ENCODE assay signal across 19 cellular contexts in the genomic region with DNA sequence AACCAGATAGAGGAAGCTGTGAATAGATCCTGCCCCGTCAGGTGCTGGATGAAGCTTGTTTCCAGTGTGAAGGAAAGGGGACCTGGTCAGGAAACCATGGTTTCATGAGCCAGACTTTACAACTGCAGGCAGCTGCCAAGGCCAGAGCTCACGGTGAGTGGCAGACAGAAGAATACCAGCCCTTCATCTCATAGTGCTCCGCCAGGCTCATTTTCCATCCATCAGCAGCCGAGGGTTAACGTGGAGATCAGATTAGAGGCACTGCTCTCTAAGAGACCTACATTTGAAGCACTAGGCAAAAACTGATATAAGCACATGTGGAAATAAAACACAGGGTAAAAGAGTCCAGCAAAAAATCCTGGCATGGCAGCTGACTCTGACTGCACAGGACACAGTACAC.
A peak's percentile ranks its signal among the peaks of the same experiment; 100 is the strongest.
DNase-seq lines count a peak whose midpoint lies in the region; ATAC-seq and TF ChIP-seq lines count a peak whose summit lies in the region.
"Had no signal": no experiment of that assay in that cellular context is flagged by ENCODE, and none has a peak within 500 bp of the region (broad histone marks: within the 10 kb centered on the region; RNA-seq: fewer than 3 reads in every experiment).

No MANE protein-coding gene starts in this region.

- H4K12ac ChIP-seq in trophoblast cell (ENCODE audit: low read depth, low read length), result no peak overlapping the region

- peaks cover 29% of the 10 kb centered on the region for H3K36me3 Mint-ChIP-seq in GM23338 (ENCODE audit: low read depth)

- 79% methylated on average over 5 of the region's 5 CpGs for WGBS in mesenchymal stem cell
- no CpG with 5 or more reads among the region's 5 CpGs for WGBS in trophoblast cell (ENCODE audit: extremely low coverage, insufficient coverage, insufficient read length)

- H3K4ac ChIP-seq in mesenchymal stem cell (ENCODE audit: low read depth in 1 of 2, low read length in 2 of 2) (no peak overlapping the region), trophoblast cell (ENCODE audit: low read depth, low read length) (no peak overlapping the region)

- H3K9me3 ChIP-seq in mesenchymal stem cell (ENCODE audit: control insufficient read depth, low read length), result no peaks in the 10 kb centered on the region
- H3K9me3 ChIP-seq in trophoblast cell (ENCODE audit: insufficient read depth, low read depth, low read length), result no peaks in the 10 kb centered on the region
- no peaks in the 10 kb centered on the region for H3K9me3 ChIP-seq in MM.1S (replicated peaks; ENCODE audit: insufficient read depth, low read length)
- H3K9me3 ChIP-seq: HAP-1, Peyer's patch had no signal

- no peak overlapping the region for H3K4me3 Mint-ChIP-seq in GM23338
- H3K4me3 Mint-ChIP-seq: CD4-positive, alpha-beta T cell had no signal

- no peak for TF ChIP-seq CTCF in GM23338 (conservative IDR thresholded peaks at IDR 0.05; ENCODE audit: low read depth in 2 of 2)
- TF ChIP-seq CTCF in MM.1S (IDR thresholded peaks at IDR 0.05; ENCODE audit: low read length), result no peak

- H2BK120ac ChIP-seq in mesenchymal stem cell (ENCODE audit: low read depth, low read length) (no peak overlapping the region), trophoblast cell (ENCODE audit: insufficient read depth, low read length, poor library complexity) (peak overlapping the region; percentile 52)

- H3K36me3 ChIP-seq in GM23338 (ENCODE audit: insufficient read depth) (peaks cover 5% of the 10 kb centered on the region; the same call in 1 of the 2 replicates), mesenchymal stem cell (ENCODE audit: control insufficient read depth in 1 of 2, insufficient read depth in 2 of 2, low read depth in 1 of 2, low read length in 2 of 2) (no peaks in the 10 kb centered on the region), trophoblast cell (ENCODE audit: control insufficient read depth in 1 of 2, insufficient read depth in 2 of 2, low read length in 2 of 2) (no peaks in the 10 kb centered on the region), MM.1S (replicated peaks; ENCODE audit: insufficient read depth, low read length) (no peaks in the 10 kb centered on the region)
- H3K36me3 ChIP-seq: HAP-1, Peyer's patch had no signal

- peaks cover 60% of the 10 kb centered on the region for H3K4me1 Mint-ChIP-seq in GM23338

- H3K18ac ChIP-seq in mesenchymal stem cell (ENCODE audit: low read depth in 1 of 2, low read length in 2 of 2), result no peak overlapping the region
- H3K18ac ChIP-seq in trophoblast cell (ENCODE audit: low read length), result no peak overlapping the region

- H3K27me3 Mint-ChIP-seq in GM23338 (ENCODE audit: insufficient read depth, low read depth, poor library complexity), result peaks cover 5% of the 10 kb centered on the region

- no peaks in the 10 kb centered on the region for H3K79me2 ChIP-seq in GM23338 (replicated peaks; ENCODE audit: insufficient read depth)
- peaks cover 2% of the 10 kb centered on the region for H3K79me2 ChIP-seq in trophoblast cell (ENCODE audit: control insufficient read depth, insufficient read depth, low read length, poor library complexity)
- H3K79me2 ChIP-seq in MM.1S (ENCODE audit: low read length), result no peaks in the 10 kb centered on the region

- H4K20me1 ChIP-seq in GM23338 (replicated peaks; ENCODE audit: insufficient read depth), result no peaks in the 10 kb centered on the region
- no peaks in the 10 kb centered on the region for H4K20me1 ChIP-seq in MM.1S (ENCODE audit: insufficient read depth, low read length)

- H2AFZ ChIP-seq in GM23338 (0 out of 2 replicates have a peak overlapping the region, but pooled peaks have one; percentile 28), mesenchymal stem cell (ENCODE audit: low read depth, low read length) (no peak overlapping the region), trophoblast cell (ENCODE audit: insufficient read depth, low read length, poor library complexity) (no peak overlapping the region), MM.1S (ENCODE audit: low read length) (no peak overlapping the region)

- H3K4me3 ChIP-seq in GM23338, result no peak overlapping the region
- no peak overlapping the region for H3K4me3 ChIP-seq in mesenchymal stem cell (ENCODE audit: insufficient read depth in 1 of 2, low read depth in 1 of 2, low read length in 2 of 2)
- no peak overlapping the region for H3K4me3 ChIP-seq in trophoblast cell (ENCODE audit: low read depth, low read length)
- H3K4me3 ChIP-seq in MM.1S (ENCODE audit: low read length), result no peak overlapping the region
- H3K4me3 ChIP-seq: HAP-1, Peyer's patch had no signal

- peaks cover 24% of the 10 kb centered on the region for H3K9me3 Mint-ChIP-seq in GM23338
- H3K9me3 Mint-ChIP-seq: CD4-positive, alpha-beta T cell had no signal

- 0 out of 2 replicates have a peak, but pooled peaks cover 2% of the 10 kb centered on the region for H3F3A ChIP-seq in GM23338 (replicated peaks; ENCODE audit: low read depth)
- H3F3A ChIP-seq in MM.1S (ENCODE audit: insufficient read depth, low read length), result no peaks in the 10 kb centered on the region

- H2BK15ac ChIP-seq in mesenchymal stem cell (ENCODE audit: low read depth, poor library complexity, severe bottlenecking), result no peak overlapping the region

- H2AK5ac ChIP-seq in mesenchymal stem cell (ENCODE audit: low read length, severe bottlenecking), result peak overlapping the region; percentile 81
- H2AK5ac ChIP-seq in trophoblast cell (ENCODE audit: low read length), result peak overlapping the region; percentile 67

- H3K9me2 ChIP-seq in GM23338 (ENCODE audit: insufficient read depth), result 0 out of 2 replicates have a peak, but pooled peaks cover 4% of the 10 kb centered on the region
- H3K9me2 ChIP-seq in MM.1S (replicated peaks; ENCODE audit: insufficient read depth, low read length), result no peaks in the 10 kb centered on the region

- intact Hi-C loops in posterior vena cava (cut with DNase I), result no loop called here

- H3K9ac ChIP-seq in mesenchymal stem cell (ENCODE audit: low read length), result no peak overlapping the region
- H3K9ac ChIP-seq in trophoblast cell (ENCODE audit: low read length), result no peak overlapping the region
- no peak overlapping the region for H3K9ac ChIP-seq in MM.1S (ENCODE audit: low read length)

- H3K4me1 ChIP-seq in GM23338 (ENCODE audit: insufficient read depth) (peaks cover 29% of the 10 kb centered on the region), mesenchymal stem cell (ENCODE audit: control insufficient read depth, insufficient read depth, low read depth, low read length) (peaks cover 22% of the 10 kb centered on the region), trophoblast cell (ENCODE audit: control insufficient read depth in 1 of 2, insufficient read depth in 2 of 2, low read length in 2 of 2) (peaks cover 20 to 24% of the 10 kb centered on the region in 2 experiments), MM.1S (ENCODE audit: low read length) (peaks cover 3% of the 10 kb centered on the region; the same call in 1 of the 2 replicates)
- H3K4me1 ChIP-seq: Peyer's patch had no signal

- H4K91ac ChIP-seq in mesenchymal stem cell (ENCODE audit: low read length) (no peak overlapping the region), trophoblast cell (ENCODE audit: low read depth, low read length) (peak overlapping the region; percentile 37)

- H3K27ac ChIP-seq in GM23338 (ENCODE audit: low read depth), result no peak overlapping the region
- no peak overlapping the region for H3K27ac ChIP-seq in mesenchymal stem cell (ENCODE audit: low read length, poor library complexity, severe bottlenecking)
- H3K27ac ChIP-seq in trophoblast cell (ENCODE audit: low read depth, low read length), result no peak overlapping the region
- H3K27ac ChIP-seq in MM.1S (ENCODE audit: low read length), result no peak overlapping the region
- H3K27ac ChIP-seq: Peyer's patch had no signal

- H2BK5ac ChIP-seq in mesenchymal stem cell (ENCODE audit: low read depth, low read length, poor library complexity, severe bottlenecking), result no peak overlapping the region
- peak overlapping the region; percentile 51 for H2BK5ac ChIP-seq in trophoblast cell (ENCODE audit: low read depth, low read length, poor library complexity)

- H4K8ac ChIP-seq in mesenchymal stem cell (ENCODE audit: low read length) (no peak overlapping the region), trophoblast cell (ENCODE audit: low read depth, low read length) (peak overlapping the region; percentile 12)

- no peak overlapping the region for H3K4me2 ChIP-seq in GM23338
- no peak overlapping the region for H3K4me2 ChIP-seq in mesenchymal stem cell (ENCODE audit: low read length, poor library complexity, severe bottlenecking)
- no peak overlapping the region for H3K4me2 ChIP-seq in trophoblast cell (ENCODE audit: low read length)
- H3K4me2 ChIP-seq in MM.1S (ENCODE audit: low read depth, low read length), result no peak overlapping the region

- H3K27me3 ChIP-seq in GM23338 (ENCODE audit: insufficient read depth) (no peaks in the 10 kb centered on the region), mesenchymal stem cell (ENCODE audit: control insufficient read depth in 1 of 2, insufficient read depth in 1 of 2, low read length in 2 of 2) (peaks cover 15 to 48% of the 10 kb centered on the region in 2 experiments), trophoblast cell (ENCODE audit: insufficient read depth, low read length) (no peaks in the 10 kb centered on the region), MM.1S (replicated peaks; ENCODE audit: insufficient read depth, low read length) (no peaks in the 10 kb centered on the region)
- H3K27me3 ChIP-seq: Peyer's patch had no signal

- H3K27ac Mint-ChIP-seq in GM23338, result no peak overlapping the region
- H3K27ac Mint-ChIP-seq: CD4-positive, alpha-beta T cell had no signal

- DNase-seq in GM23338 (ENCODE audit: low spot score) (no peak), SK-N-DZ (ENCODE audit: low spot score) (peak; percentile 66), mesenchymal stem cell (no peak), trophoblast cell (no peak), amygdala (lab: John Stamatoyannopoulos, UW) (no peak), MM.1S (no peak), posterior vena cava (ENCODE audit: low spot score) (no peak)
- DNase-seq: CD4-positive, alpha-beta T cell; COR-L47; DMS79; KG1; NCI-H1105 treated with DMSO at 0.1 percent for 48 hours; NCI-H1694; NCI-H2107; NCI-H226; NCI-H524; NCI-H774; Peyer's patch had no signal

- H2BK12ac ChIP-seq in mesenchymal stem cell (ENCODE audit: low read length in 2 of 2) (no peak overlapping the region), trophoblast cell (ENCODE audit: low read length) (peak overlapping the region; percentile 71)

- H3K79me1 ChIP-seq in mesenchymal stem cell (replicated peaks; ENCODE audit: low read length, poor library complexity, severe bottlenecking) (no peaks in the 10 kb centered on the region), trophoblast cell (ENCODE audit: low read length) (peaks cover 25% of the 10 kb centered on the region)

- ATAC-seq in GM23338, result no peak

- H3K23ac ChIP-seq in mesenchymal stem cell (ENCODE audit: low read length in 2 of 2) (no peak overlapping the region), trophoblast cell (ENCODE audit: low read length) (no peak overlapping the region)

- H3K14ac ChIP-seq in mesenchymal stem cell (ENCODE audit: low read length in 2 of 2) (no peak overlapping the region), trophoblast cell (ENCODE audit: low read length) (no peak overlapping the region)

TF ChIP-seq in GM23338, 12 proteins besides CTCF, POLR2A, EP300 and RAD21 (continues in another document):
- TF ChIP-seq EZH2phosphoT487 (IDR thresholded peaks at IDR 0.05; ENCODE audit: unreplicated experiment), result no peak
